ENCODE assay signal across 1 cellular context in genomic region chr10:72260588-72261322, GRCh38.
A peak's percentile ranks its signal among the peaks of the same experiment; 100 is the strongest.
TF ChIP-seq lines count a peak whose summit lies in the region.

No MANE protein-coding gene starts in this region.

TF ChIP-seq in HepG2, 621 proteins besides CTCF, POLR2A, EP300 and RAD21 (continues in another document):
- TF ChIP-seq, protein P1, sequence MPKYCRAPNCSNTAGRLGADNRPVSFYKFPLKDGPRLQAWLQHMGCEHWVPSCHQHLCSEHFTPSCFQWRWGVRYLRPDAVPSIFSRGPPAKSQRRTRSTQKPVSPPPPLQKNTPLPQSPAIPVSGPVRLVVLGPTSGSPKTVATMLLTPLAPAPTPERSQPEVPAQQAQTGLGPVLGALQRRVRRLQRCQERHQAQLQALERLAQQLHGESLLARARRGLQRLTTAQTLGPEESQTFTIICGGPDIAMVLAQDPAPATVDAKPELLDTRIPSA (CRISPR knock-in tag; IDR thresholded peaks at IDR 0.05; ENCODE audit: borderline replicate concordance) = 0 out of 2 replicates have a peak, but pooled peaks have one; percentile 69
- TF ChIP-seq ATAD3A (CRISPR knock-in tag; IDR thresholded peaks at IDR 0.05) (no peak), AHR (CRISPR knock-in tag; IDR thresholded peaks at IDR 0.05) (no peak), NRL (CRISPR knock-in tag; IDR thresholded peaks at IDR 0.05; ENCODE audit: borderline replicate concordance) (no peak), NFE2L1 (CRISPR knock-in tag; IDR thresholded peaks at IDR 0.05; ENCODE audit: borderline replicate concordance) (no peak), ZNF543 (CRISPR knock-in tag; IDR thresholded peaks at IDR 0.05) (peak; percentile 80; the same call in 1 of the 2 replicates), IKZF1 (IDR thresholded peaks at IDR 0.05) (no peak), ZNF205 (CRISPR knock-in tag; IDR thresholded peaks at IDR 0.05) (peak; percentile 72), ZSCAN25 (CRISPR knock-in tag; IDR thresholded peaks at IDR 0.05) (peak; percentile 96), ZFP37 (CRISPR knock-in tag; IDR thresholded peaks at IDR 0.05; ENCODE audit: borderline replicate concordance) (no peak), MYC (CRISPR knock-in tag; IDR thresholded peaks at IDR 0.05; ENCODE audit: borderline replicate concordance) (peak; percentile 63; the same call in 1 of the 2 replicates), SOX6 (IDR thresholded peaks at IDR 0.05) (no peak), SOX6 (CRISPR knock-in tag; IDR thresholded peaks at IDR 0.05) (peak; percentile 67; the same call in 1 of the 2 replicates), ZSCAN12 (CRISPR knock-in tag; IDR thresholded peaks at IDR 0.05) (no peak), ZNF672 (CRISPR knock-in tag; IDR thresholded peaks at IDR 0.05) (no peak), FOXC1 (CRISPR knock-in tag; IDR thresholded peaks at IDR 0.05; ENCODE audit: borderline replicate concordance) (peak; percentile 73; the same call in 1 of the 2 replicates), NFIB (CRISPR knock-in tag; IDR thresholded peaks at IDR 0.05; ENCODE audit: borderline replicate concordance) (no peak), ZEB1 (IDR thresholded peaks at IDR 0.05; ENCODE audit: insufficient replicate concordance, low read depth) (no peak), ZNF770 (CRISPR knock-in tag; IDR thresholded peaks at IDR 0.05) (peak; percentile 85; the same call in 1 of the 2 replicates), CHD2 (IDR thresholded peaks at IDR 0.05; ENCODE audit: low read depth, low read length) (0 out of 2 replicates have a peak, but pooled peaks have one; percentile 33), ZNF678 (CRISPR knock-in tag; IDR thresholded peaks at IDR 0.05) (0 out of 2 replicates have a peak, but pooled peaks have one; percentile 51), NR2F2 (IDR thresholded peaks at IDR 0.05; ENCODE audit: borderline replicate concordance, low read depth) (peak; percentile 24; the same call in 1 of the 2 replicates), KAT7 (CRISPR knock-in tag; IDR thresholded peaks at IDR 0.05; ENCODE audit: borderline replicate concordance) (no peak), ATF7 (IDR thresholded peaks at IDR 0.05) (no peak), ATF7 (CRISPR knock-in tag; IDR thresholded peaks at IDR 0.05) (no peak), TBP (CRISPR knock-in tag; IDR thresholded peaks at IDR 0.05) (no peak), ZNF558 (CRISPR knock-in tag; IDR thresholded peaks at IDR 0.05; ENCODE audit: borderline replicate concordance) (peak; percentile 60; the same call in 1 of the 2 replicates), ERF (CRISPR knock-in tag; IDR thresholded peaks at IDR 0.05) (peak; percentile 91), DPF2 (CRISPR knock-in tag; IDR thresholded peaks at IDR 0.05; ENCODE audit: borderline replicate concordance, low read depth) (peak; percentile 66; the same call in 1 of the 2 replicates), HOMEZ (CRISPR knock-in tag; IDR thresholded peaks at IDR 0.05; ENCODE audit: low read depth) (no peak), ZNF710 (CRISPR knock-in tag; IDR thresholded peaks at IDR 0.05; ENCODE audit: borderline replicate concordance) (no peak), ZNF329 (CRISPR knock-in tag; IDR thresholded peaks at IDR 0.05; ENCODE audit: low read depth) (no peak), ZNF782 (CRISPR knock-in tag; IDR thresholded peaks at IDR 0.05; ENCODE audit: borderline replicate concordance) (peak; percentile 41; the same call in 1 of the 2 replicates), GTF2F1 (IDR thresholded peaks at IDR 0.05; ENCODE audit: low read length) (no peak), ZNF780A (CRISPR knock-in tag; IDR thresholded peaks at IDR 0.05) (no peak), ZBTB39 (CRISPR knock-in tag; IDR thresholded peaks at IDR 0.05) (no peak; the same call in 1 of the 2 replicates), ZNF674 (CRISPR knock-in tag; IDR thresholded peaks at IDR 0.05; ENCODE audit: low read depth) (no peak), AKNA (CRISPR knock-in tag; IDR thresholded peaks at IDR 0.05; ENCODE audit: borderline replicate concordance) (no peak), ZNF83 (CRISPR knock-in tag; IDR thresholded peaks at IDR 0.05; ENCODE audit: borderline replicate concordance) (0 out of 2 replicates have a peak, but pooled peaks have one; percentile 19), ZNF451 (CRISPR knock-in tag; IDR thresholded peaks at IDR 0.05) (no peak), YEATS2 (CRISPR knock-in tag; IDR thresholded peaks at IDR 0.05; ENCODE audit: borderline replicate concordance) (no peak), MZF1 (CRISPR knock-in tag; IDR thresholded peaks at IDR 0.05; ENCODE audit: borderline replicate concordance) (no peak)
- TF ChIP-seq, protein P2, sequence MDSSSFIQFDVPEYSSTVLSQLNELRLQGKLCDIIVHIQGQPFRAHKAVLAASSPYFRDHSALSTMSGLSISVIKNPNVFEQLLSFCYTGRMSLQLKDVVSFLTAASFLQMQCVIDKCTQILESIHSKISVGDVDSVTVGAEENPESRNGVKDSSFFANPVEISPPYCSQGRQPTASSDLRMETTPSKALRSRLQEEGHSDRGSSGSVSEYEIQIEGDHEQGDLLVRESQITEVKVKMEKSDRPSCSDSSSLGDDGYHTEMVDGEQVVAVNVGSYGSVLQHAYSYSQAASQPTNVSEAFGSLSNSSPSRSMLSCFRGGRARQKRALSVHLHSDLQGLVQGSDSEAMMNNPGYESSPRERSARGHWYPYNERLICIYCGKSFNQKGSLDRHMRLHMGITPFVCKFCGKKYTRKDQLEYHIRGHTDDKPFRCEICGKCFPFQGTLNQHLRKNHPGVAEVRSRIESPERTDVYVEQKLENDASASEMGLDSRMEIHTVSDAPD (CRISPR knock-in tag; IDR thresholded peaks at IDR 0.05) = peak; percentile 82; the same call in 1 of the 2 replicates
- TF ChIP-seq, protein P3, sequence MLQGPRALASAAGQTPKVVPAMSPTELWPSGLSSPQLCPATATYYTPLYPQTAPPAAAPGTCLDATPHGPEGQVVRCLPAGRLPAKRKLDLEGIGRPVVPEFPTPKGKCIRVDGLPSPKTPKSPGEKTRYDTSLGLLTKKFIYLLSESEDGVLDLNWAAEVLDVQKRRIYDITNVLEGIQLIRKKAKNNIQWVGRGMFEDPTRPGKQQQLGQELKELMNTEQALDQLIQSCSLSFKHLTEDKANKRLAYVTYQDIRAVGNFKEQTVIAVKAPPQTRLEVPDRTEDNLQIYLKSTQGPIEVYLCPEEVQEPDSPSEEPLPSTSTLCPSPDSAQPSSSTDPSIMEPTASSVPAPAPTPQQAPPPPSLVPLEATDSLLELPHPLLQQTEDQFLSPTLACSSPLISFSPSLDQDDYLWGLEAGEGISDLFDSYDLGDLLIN (CRISPR knock-in tag; IDR thresholded peaks at IDR 0.05; ENCODE audit: borderline replicate concordance) = no peak
- TF ChIP-seq, protein P4, sequence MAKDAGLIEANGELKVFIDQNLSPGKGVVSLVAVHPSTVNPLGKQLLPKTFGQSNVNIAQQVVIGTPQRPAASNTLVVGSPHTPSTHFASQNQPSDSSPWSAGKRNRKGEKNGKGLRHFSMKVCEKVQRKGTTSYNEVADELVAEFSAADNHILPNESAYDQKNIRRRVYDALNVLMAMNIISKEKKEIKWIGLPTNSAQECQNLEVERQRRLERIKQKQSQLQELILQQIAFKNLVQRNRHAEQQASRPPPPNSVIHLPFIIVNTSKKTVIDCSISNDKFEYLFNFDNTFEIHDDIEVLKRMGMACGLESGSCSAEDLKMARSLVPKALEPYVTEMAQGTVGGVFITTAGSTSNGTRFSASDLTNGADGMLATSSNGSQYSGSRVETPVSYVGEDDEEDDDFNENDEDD (CRISPR knock-in tag; IDR thresholded peaks at IDR 0.05; ENCODE audit: borderline replicate concordance) = peak; percentile 62; the same call in 1 of the 2 replicates
- TF ChIP-seq, protein P5, sequence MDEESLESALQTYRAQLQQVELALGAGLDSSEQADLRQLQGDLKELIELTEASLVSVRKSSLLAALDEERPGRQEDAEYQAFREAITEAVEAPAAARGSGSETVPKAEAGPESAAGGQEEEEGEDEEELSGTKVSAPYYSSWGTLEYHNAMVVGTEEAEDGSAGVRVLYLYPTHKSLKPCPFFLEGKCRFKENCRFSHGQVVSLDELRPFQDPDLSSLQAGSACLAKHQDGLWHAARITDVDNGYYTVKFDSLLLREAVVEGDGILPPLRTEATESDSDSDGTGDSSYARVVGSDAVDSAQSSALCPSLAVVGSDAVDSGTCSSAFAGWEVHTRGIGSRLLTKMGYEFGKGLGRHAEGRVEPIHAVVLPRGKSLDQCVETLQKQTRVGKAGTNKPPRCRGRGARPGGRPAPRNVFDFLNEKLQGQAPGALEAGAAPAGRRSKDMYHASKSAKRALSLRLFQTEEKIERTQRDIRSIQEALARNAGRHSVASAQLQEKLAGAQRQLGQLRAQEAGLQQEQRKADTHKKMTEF (CRISPR knock-in tag; IDR thresholded peaks at IDR 0.05) = peak; percentile 77
